ENCODE assay signal across 10 cellular contexts in the genomic region with DNA sequence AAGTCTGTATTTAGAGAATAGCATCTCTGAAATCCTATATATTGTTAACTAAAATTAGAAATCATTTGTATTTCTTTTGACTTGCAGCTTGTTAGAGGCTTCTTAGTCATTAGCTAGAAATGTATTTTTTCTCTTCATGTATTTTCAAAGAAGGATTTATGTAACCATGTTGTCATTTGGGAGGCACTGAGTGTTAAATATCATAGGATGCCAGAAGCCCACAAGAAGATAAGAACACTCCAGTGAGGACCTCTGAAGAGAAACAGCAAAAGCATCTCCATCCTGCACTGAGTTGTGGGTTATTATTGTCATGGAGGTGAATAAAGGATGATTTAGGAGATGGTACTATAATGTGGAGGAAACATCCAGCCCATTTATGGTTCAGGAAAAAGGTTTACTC.
"Had no signal": no experiment of that assay in that cellular context is flagged by ENCODE, and none has a peak within 500 bp of the region (broad histone marks: within the 10 kb centered on the region; RNA-seq: fewer than 3 reads in every experiment).

No MANE protein-coding gene starts in this region.

- H3K9me3 Mint-ChIP-seq: mesothelial cell of epicardium; T-helper 1 cell treated with Interleukin-12 subunit alpha and Interleukin-12 subunit beta and Interleukin-4 antibody, amounts not matched to agents 30 μg/mL and 1 μg/mL, for 36 hours had no signal

- H3K27ac Mint-ChIP-seq: mesothelial cell of epicardium; T-helper 1 cell treated with Interleukin-12 subunit alpha and Interleukin-12 subunit beta and Interleukin-4 antibody, amounts not matched to agents 30 μg/mL and 1 μg/mL, for 36 hours had no signal

- DNase-seq: activated CD4-positive, alpha-beta T cell treated with anti-CD3 and anti-CD28 coated beads for 48 hours; activated naive CD4-positive, alpha-beta T cell treated with Interleukin-2 at 50 U/mL for 16 hours; body of pancreas; dorsolateral prefrontal cortex; esophagus squamous epithelium; foreskin melanocyte; posterior cingulate gyrus had no signal

- H3K4me1 Mint-ChIP-seq: mesothelial cell of epicardium had no signal

- H3K4me3 Mint-ChIP-seq: mesothelial cell of epicardium; T-helper 1 cell treated with Interleukin-12 subunit alpha and Interleukin-12 subunit beta and Interleukin-4 antibody, amounts not matched to agents 30 μg/mL and 1 μg/mL, for 36 hours had no signal

- H3K4me1 ChIP-seq: body of pancreas had no signal

- H3K4me3 ChIP-seq: body of pancreas, dorsolateral prefrontal cortex, esophagus squamous epithelium, skin epidermis had no signal

- ATAC-seq: body of pancreas had no signal

- H3K36me3 Mint-ChIP-seq: mesothelial cell of epicardium had no signal

- H3K27ac ChIP-seq: body of pancreas, esophagus squamous epithelium, skin epidermis had no signal

- H3K27me3 ChIP-seq: body of pancreas, dorsolateral prefrontal cortex, esophagus squamous epithelium had no signal

- H3K9me3 ChIP-seq: body of pancreas, esophagus squamous epithelium had no signal
